ENCODE assay signal across 9 cellular contexts in the genomic region with DNA sequence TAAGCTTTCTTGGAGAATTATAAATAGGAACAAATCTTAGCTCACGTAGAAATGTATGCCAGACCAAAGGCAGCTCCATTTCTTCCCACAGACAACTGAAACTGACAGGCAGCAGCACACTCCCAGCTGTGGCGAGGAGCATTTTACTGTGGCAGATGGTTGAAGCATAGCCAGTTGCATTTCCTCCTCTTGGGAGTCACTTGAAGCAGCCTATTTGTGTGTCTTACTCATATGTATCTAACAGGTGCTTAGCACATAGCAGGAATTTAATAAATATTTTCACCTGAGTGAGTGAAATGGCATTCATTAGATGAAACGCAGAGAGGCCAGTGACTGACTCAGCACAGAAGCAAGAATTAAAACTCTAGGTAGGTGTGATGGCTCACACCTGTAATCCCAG. TPM values are rescaled to one million over a fixed set of nuclear protein-coding genes. Genes with fewer than 3 reads are reported as not detected.
DNase-seq lines count a peak whose midpoint lies in the region; ATAC-seq and TF ChIP-seq lines count a peak whose summit lies in the region.
"Had no signal": no experiment of that assay in that cellular context is flagged by ENCODE, and none has a peak within 500 bp of the region (broad histone marks: within the 10 kb centered on the region; RNA-seq: fewer than 3 reads in every experiment).

No MANE protein-coding gene starts in this region.

- no peaks in the 10 kb centered on the region for H3K9me2 ChIP-seq in MM.1S (replicated peaks; ENCODE audit: insufficient read depth, low read length)

- no peaks in the 10 kb centered on the region for H4K20me1 ChIP-seq in MM.1S (ENCODE audit: insufficient read depth, low read length)

- peak overlapping the region; percentile 65; the same call in 1 of the 2 replicates for H3K27ac ChIP-seq in MM.1S (ENCODE audit: low read length)
- no peak overlapping the region for H3K27ac ChIP-seq in foreskin keratinocyte
- H3K27ac ChIP-seq in A673 (ENCODE audit: low read depth, low read length, poor library complexity, severe bottlenecking), result no peak overlapping the region

- CTCF ChIA-PET in A673 (lab: Charles Lee), result interaction anchor here (0.7 kb wide), 2 partner anchors 93 to 856 kb away, joined by 3 to 4 read pairs; no protein-coding TSS in a partner anchor

- H3K4me3 ChIP-seq in GM12865 (ENCODE audit: low read depth, low read length), result no peak overlapping the region
- peak overlapping the region; percentile 9; the same call in 1 of the 2 replicates for H3K4me3 ChIP-seq in MM.1S (ENCODE audit: low read length)
- no peak overlapping the region for H3K4me3 ChIP-seq in A673 (ENCODE audit: low read depth, low read length, poor library complexity, severe bottlenecking)

- H3K9me3 ChIP-seq in MM.1S (replicated peaks; ENCODE audit: insufficient read depth, low read length) (no peaks in the 10 kb centered on the region), A673 (ENCODE audit: low read depth, low read length, poor library complexity, severe bottlenecking) (no peaks in the 10 kb centered on the region)

- POLR2A ChIA-PET in A673 (lab: Charles Lee; ENCODE audit: low non-redundant PET), result no interaction called here

- no peak for TF ChIP-seq CTCF in GM12865 (IDR thresholded peaks at IDR 0.05; ENCODE audit: insufficient read depth, low read depth, low read length, missing control alignments)
- no peak for TF ChIP-seq CTCF in MM.1S (IDR thresholded peaks at IDR 0.05; ENCODE audit: low read length)
- TF ChIP-seq CTCF in foreskin keratinocyte (conservative IDR thresholded peaks at IDR 0.05), result no peak
- TF ChIP-seq CTCF in A673 (conservative IDR thresholded peaks at IDR 0.05; ENCODE audit: low read depth, low read length), result no peak

- DNase-seq in GM12865 (ENCODE audit: low read depth), result peak; percentile 74
- peak; percentile 83 for DNase-seq in MM.1S
- DNase-seq in foreskin keratinocyte, result peak; percentile 57 to 65
- DNase-seq in kidney glomerular epithelial cell (lab: John Stamatoyannopoulos, UW), result no peak
- DNase-seq in A673 (ENCODE audit: low spot score), result no peak
- DNase-seq in NCI-H1048 (lab: John Stamatoyannopoulos, UW), result no peak
- no peak for DNase-seq in C1 segment of cervical spinal cord (lab: John Stamatoyannopoulos, UW)
- DNase-seq: activated CD4-positive, alpha-beta memory T cell treated with anti-CD3 and anti-CD28 coated beads, Interleukin-2, amount 10 ng/mL, durations not matched to agents 7 days and 5 days had no signal

- H3K36me3 ChIP-seq in MM.1S (replicated peaks; ENCODE audit: insufficient read depth, low read length) (no peaks in the 10 kb centered on the region), A673 (ENCODE audit: insufficient read depth, low read length, poor library complexity, severe bottlenecking) (no peaks in the 10 kb centered on the region)

- peaks cover 22% of the 10 kb centered on the region for H3F3A ChIP-seq in MM.1S (ENCODE audit: insufficient read depth, low read length)

- no peaks in the 10 kb centered on the region for H3K27me3 ChIP-seq in MM.1S (replicated peaks; ENCODE audit: insufficient read depth, low read length)
- H3K27me3 ChIP-seq in foreskin keratinocyte, result no peaks in the 10 kb centered on the region
- H3K27me3 ChIP-seq in A673 (replicated peaks; ENCODE audit: insufficient read depth, low read depth, low read length, poor library complexity), result no peaks in the 10 kb centered on the region

- intact Hi-C loops in A673 (cut with micrococcal nuclease; ENCODE audit: unreplicated experiment), result no loop called here

- 0 out of 2 replicates have a peak overlapping the region, but pooled peaks have one; percentile 3 for H3K9ac ChIP-seq in MM.1S (ENCODE audit: low read length)

- BruUV-seq in A673 (replicated peaks; lab: Mats Ljungman, UMichigan), result no TSS peak

- H3K4me1 ChIP-seq in MM.1S (ENCODE audit: low read length) (peaks cover 20% of the 10 kb centered on the region), foreskin keratinocyte (no peaks in the 10 kb centered on the region), A673 (ENCODE audit: insufficient read depth, low read length, poor library complexity, severe bottlenecking) (no peaks in the 10 kb centered on the region)

- no peak overlapping the region for H2AFZ ChIP-seq in MM.1S (ENCODE audit: low read length)

- peak overlapping the region; percentile 56 for H3K4me2 ChIP-seq in MM.1S (ENCODE audit: low read depth, low read length)

- no peaks in the 10 kb centered on the region for H3K79me2 ChIP-seq in MM.1S (ENCODE audit: low read length)

- peak; percentile 71 for ATAC-seq in GM21723 (IDR thresholded peaks at IDR 0.05; ENCODE audit: unreplicated experiment)
- ATAC-seq in foreskin keratinocyte, result peak; percentile 73

RNA-seq across cellular contexts. Expression of gene MTMR12, which starts 12.3 kb away (rescaled TPM):
- total RNA-seq in foreskin keratinocyte, result 17.1 and 19.3 TPM in 2 replicates
- polyA plus RNA-seq in foreskin keratinocyte, result 4.5 and 5.7 TPM in 2 replicates
- total RNA-seq in A673 (2021), result 31.6 and 35.8 TPM in 2 replicates

Comparison
In these comparisons a context has a peak if more than half of its experiments do, and no peak if none do; other contexts are left out.
1. DNase-seq: peak in GM12865 (single experiment), MM.1S (single experiment) and foreskin keratinocyte (2 of 2); none in kidney glomerular epithelial cell (single experiment), A673 (single experiment), NCI-H1048 (single experiment) and C1 segment of cervical spinal cord (0 of 14).